21 cellular contexts compared by ENCODE assay signal in genomic region chr6:34130870-34131269, GRCh38. TPM values are rescaled to one million over a fixed set of nuclear protein-coding genes. Genes with fewer than 3 reads are reported as not detected.
DNase-seq lines count a peak whose midpoint lies in the region; ATAC-seq and TF ChIP-seq lines count a peak whose summit lies in the region.
"Had no signal": no experiment of that assay in that cellular context is flagged by ENCODE, and none has a peak within 500 bp of the region (broad histone marks: within the 10 kb centered on the region; RNA-seq: fewer than 3 reads in every experiment).

No MANE protein-coding gene starts in this region.

- in situ Hi-C loops in GM23248 (cut with MboI) = no loop called here

- no peak overlapping the region for H3K27ac Mint-ChIP-seq in activated CD4-positive, alpha-beta T cell treated with anti-CD3 and anti-CD28 coated beads, Interleukin-2, amount 10 ng/mL, durations not matched to agents 24 days and 14 days
- H3K27ac Mint-ChIP-seq in activated CD8-positive, alpha-beta T cell treated with anti-CD3 and anti-CD28 coated beads, Interleukin-2, amount 10 ng/mL, durations not matched to agents 7 days and 5 days = no peak overlapping the region
- H3K27ac Mint-ChIP-seq: CD8-positive, alpha-beta T cell had no signal

- peaks cover 16% of the 10 kb centered on the region for H3K27me3 ChIP-seq in GM23248 (replicated peaks; ENCODE audit: insufficient read depth)
- no peaks in the 10 kb centered on the region for H3K27me3 ChIP-seq in WERI-Rb-1 (ENCODE audit: insufficient read depth, low read depth, severe bottlenecking)
- no peaks in the 10 kb centered on the region for H3K27me3 ChIP-seq in iPS-18a (ENCODE audit: control insufficient read depth, insufficient read depth, low read length)
- peaks cover 2% of the 10 kb centered on the region for H3K27me3 ChIP-seq in effector memory CD4-positive, alpha-beta T cell (replicated peaks; ENCODE audit: control insufficient read depth, insufficient read depth, low read length, poor library complexity, severe bottlenecking)
- H3K27me3 ChIP-seq: BE2C had no signal

- intact Hi-C loops in activated CD4-positive, alpha-beta T cell treated with anti-CD3 and anti-CD28 coated beads, Interleukin-2, amount 10 ng/mL, durations not matched to agents 24 days and 14 days (cut with micrococcal nuclease) = no loop called here

- no peaks in the 10 kb centered on the region for H3K4me1 Mint-ChIP-seq in activated CD4-positive, alpha-beta T cell treated with anti-CD3 and anti-CD28 coated beads, Interleukin-2, amount 10 ng/mL, durations not matched to agents 24 days and 14 days
- no peaks in the 10 kb centered on the region for H3K4me1 Mint-ChIP-seq in activated CD8-positive, alpha-beta T cell treated with anti-CD3 and anti-CD28 coated beads, Interleukin-2, amount 10 ng/mL, durations not matched to agents 7 days and 5 days (ENCODE audit: low read depth)

- H3K4me3 Mint-ChIP-seq in activated CD4-positive, alpha-beta T cell treated with anti-CD3 and anti-CD28 coated beads, Interleukin-2, amount 10 ng/mL, durations not matched to agents 24 days and 14 days = no peak overlapping the region
- no peak overlapping the region for H3K4me3 Mint-ChIP-seq in activated CD8-positive, alpha-beta T cell treated with anti-CD3 and anti-CD28 coated beads, Interleukin-2, amount 10 ng/mL, durations not matched to agents 7 days and 5 days
- H3K4me3 Mint-ChIP-seq: CD8-positive, alpha-beta T cell had no signal

- no peaks in the 10 kb centered on the region for H3K9me2 ChIP-seq in GM23248 (ENCODE audit: insufficient read depth)

- H4K20me1 ChIP-seq in GM23248 (ENCODE audit: insufficient read depth) = no peaks in the 10 kb centered on the region

- no peaks in the 10 kb centered on the region for H3K79me2 ChIP-seq in GM23248 (ENCODE audit: insufficient read depth)

- H3F3A ChIP-seq in GM23248 (ENCODE audit: insufficient read depth) = no peaks in the 10 kb centered on the region

- no peak for TF ChIP-seq CTCF in WERI-Rb-1 (IDR thresholded peaks at IDR 0.05; ENCODE audit: low read depth, low read length)

- no peak overlapping the region for H3K4me3 ChIP-seq in GM23248
- H3K4me3 ChIP-seq in WERI-Rb-1 (ENCODE audit: low read depth, low read length) = no peak overlapping the region
- no peak overlapping the region for H3K4me3 ChIP-seq in iPS-18a (ENCODE audit: low read length)
- H3K4me3 ChIP-seq in effector memory CD4-positive, alpha-beta T cell (ENCODE audit: insufficient read depth, low read depth, low read length, poor library complexity, severe bottlenecking) = no peak overlapping the region

- H3K4me2 ChIP-seq in GM23248 (ENCODE audit: unreplicated experiment) = no peak overlapping the region

- WGBS in GM23248 (ENCODE audit: low coverage in 1 of 2, low lambda C conversion rate in 2 of 2, missing lambda C conversion rate in 2 of 2), 2 experiments = 28% methylated on average over 5 of the region's 5 CpGs

- H3K27ac ChIP-seq in GM23248 (no peak overlapping the region), WERI-Rb-1 (peak overlapping the region; percentile 94; the same call in 1 of the 2 replicates), iPS-18a (ENCODE audit: low read length) (no peak overlapping the region)
- H3K27ac ChIP-seq in effector memory CD4-positive, alpha-beta T cell (ENCODE audit: insufficient read depth, low read length, poor library complexity, severe bottlenecking) = no peak overlapping the region
- H3K27ac ChIP-seq: HL-60 had no signal

- POLR2A ChIA-PET in activated CD8-positive, alpha-beta T cell treated with anti-CD3 and anti-CD28 coated beads, Interleukin-2, amount 10 ng/mL, durations not matched to agents 7 days and 5 days (lab: Charles Lee) = no interaction called here

- DNase-seq in AG08395 (ENCODE audit: low spot score) (peak; percentile 27), GM23248 (peak; percentile 30), WERI-Rb-1 (no peak)
- DNase-seq in effector memory CD4-positive, alpha-beta T cell = no peak
- no peak for DNase-seq in activated CD4-positive, alpha-beta T cell treated with anti-CD3 and anti-CD28 coated beads, Interleukin-2, amount 10 ng/mL, durations not matched to agents 24 days and 14 days
- no peak for DNase-seq in activated CD8-positive, alpha-beta T cell treated with anti-CD3 and anti-CD28 coated beads, Interleukin-2, amount 10 ng/mL, durations not matched to agents 7 days and 5 days
- no peak for DNase-seq in activated CD8-positive, alpha-beta memory T cell treated with anti-CD3 and anti-CD28 coated beads for 24 hours
- DNase-seq: ACHN; BE2C; CD8-positive, alpha-beta T cell; MM.1S; NCI-H1105; NCI-H187; NCI-H2171; NCI-H446 treated with DMSO at 0.1 percent for 48 hours; NCI-H774; SHP77 treated with DMSO at 0.1 percent for 48 hours had no signal

- no peaks in the 10 kb centered on the region for H3K36me3 Mint-ChIP-seq in activated CD4-positive, alpha-beta T cell treated with anti-CD3 and anti-CD28 coated beads, Interleukin-2, amount 10 ng/mL, durations not matched to agents 24 days and 14 days (ENCODE audit: low read depth)
- H3K36me3 Mint-ChIP-seq in activated CD8-positive, alpha-beta T cell treated with anti-CD3 and anti-CD28 coated beads, Interleukin-2, amount 10 ng/mL, durations not matched to agents 7 days and 5 days (ENCODE audit: low read depth) = no peaks in the 10 kb centered on the region
- H3K36me3 Mint-ChIP-seq: CD8-positive, alpha-beta T cell had no signal

- peaks cover 7% of the 10 kb centered on the region for H3K27me3 Mint-ChIP-seq in activated CD4-positive, alpha-beta T cell treated with anti-CD3 and anti-CD28 coated beads, Interleukin-2, amount 10 ng/mL, durations not matched to agents 24 days and 14 days
- H3K27me3 Mint-ChIP-seq in activated CD8-positive, alpha-beta T cell treated with anti-CD3 and anti-CD28 coated beads, Interleukin-2, amount 10 ng/mL, durations not matched to agents 7 days and 5 days (ENCODE audit: low read depth) = peaks cover 16% of the 10 kb centered on the region

- H3K36me3 ChIP-seq in GM23248 (ENCODE audit: low read depth) = no peaks in the 10 kb centered on the region
- H3K36me3 ChIP-seq in WERI-Rb-1 = peaks cover 38% of the 10 kb centered on the region
- H3K36me3 ChIP-seq in iPS-18a (ENCODE audit: control insufficient read depth, low read depth, low read length) = no peaks in the 10 kb centered on the region
- H3K36me3 ChIP-seq in effector memory CD4-positive, alpha-beta T cell (ENCODE audit: control insufficient read depth, insufficient read depth, low read length) = no peaks in the 10 kb centered on the region
- H3K36me3 ChIP-seq: BE2C had no signal

- peaks cover 3% of the 10 kb centered on the region for H3K9me3 Mint-ChIP-seq in activated CD4-positive, alpha-beta T cell treated with anti-CD3 and anti-CD28 coated beads, Interleukin-2, amount 10 ng/mL, durations not matched to agents 24 days and 14 days
- H3K9me3 Mint-ChIP-seq in activated CD8-positive, alpha-beta T cell treated with anti-CD3 and anti-CD28 coated beads, Interleukin-2, amount 10 ng/mL, durations not matched to agents 7 days and 5 days (ENCODE audit: insufficient read depth) = no peaks in the 10 kb centered on the region
- H3K9me3 Mint-ChIP-seq: CD8-positive, alpha-beta T cell had no signal

- H2AFZ ChIP-seq in GM23248 = no peak overlapping the region

- H3K9ac ChIP-seq in GM23248 (no peak overlapping the region), iPS-18a (ENCODE audit: low read length) (peak overlapping the region; percentile 11)

- H3K9me3 ChIP-seq in GM23248 (ENCODE audit: low read depth) (no peaks in the 10 kb centered on the region), WERI-Rb-1 (ENCODE audit: severe bottlenecking) (no peaks in the 10 kb centered on the region), iPS-18a (ENCODE audit: control insufficient read depth, low read depth, low read length) (no peaks in the 10 kb centered on the region)
- H3K9me3 ChIP-seq in effector memory CD4-positive, alpha-beta T cell (ENCODE audit: control insufficient read depth, low read length) = no peaks in the 10 kb centered on the region
- H3K9me3 ChIP-seq: BE2C had no signal

- no peaks in the 10 kb centered on the region for H3K4me1 ChIP-seq in GM23248 (ENCODE audit: insufficient read depth)
- H3K4me1 ChIP-seq in iPS-18a (ENCODE audit: control insufficient read depth, low read depth, low read length) = peaks cover 37% of the 10 kb centered on the region
- no peaks in the 10 kb centered on the region for H3K4me1 ChIP-seq in effector memory CD4-positive, alpha-beta T cell (ENCODE audit: control insufficient read depth, insufficient read depth, low read length, poor library complexity, severe bottlenecking)

- CTCF ChIA-PET in activated CD8-positive, alpha-beta T cell treated with anti-CD3 and anti-CD28 coated beads, Interleukin-2, amount 10 ng/mL, durations not matched to agents 7 days and 5 days (lab: Charles Lee) = no interaction called here

- no peak for ATAC-seq in activated CD8-positive, alpha-beta T cell treated with anti-CD3 and anti-CD28 coated beads, Interleukin-2, amount 10 ng/mL, durations not matched to agents 7 days and 5 days
- ATAC-seq: CD8-positive, alpha-beta T cell; HepG2; Panc1 had no signal

RNA-seq across cellular contexts. Expression of gene GRM4, which starts 15.0 kb away (rescaled TPM):
- total RNA-seq in GM23248 (2014; rRNA removed; shearing (Covaris generic)) = 0.22 and 0.38 TPM in 2 replicates
- polyA plus RNA-seq in GM23248 (2016; fragmentation: Nextera tagmentation; extraction: Ambion mirVana) = 0.10 and 0.57 TPM in 2 replicates
- not detected in 2 replicates for total RNA-seq in activated CD4-positive, alpha-beta T cell treated with anti-CD3 and anti-CD28 coated beads, Interleukin-2, amount 10 ng/mL, durations not matched to agents 24 days and 14 days
- total RNA-seq in activated CD8-positive, alpha-beta T cell treated with anti-CD3 and anti-CD28 coated beads, Interleukin-2, amount 10 ng/mL, durations not matched to agents 7 days and 5 days = not detected
- total RNA-seq: HepG2 had no signal
- polyA plus RNA-seq: HepG2 had no signal

Comparison
In these comparisons a context has a peak if more than half of its experiments do, and no peak if none do; other contexts are left out.
1. DNase-seq: peak in AG08395 (single experiment) and GM23248 (single experiment); none in WERI-Rb-1 (single experiment), effector memory CD4-positive, alpha-beta T cell (0 of 3), activated CD4-positive, alpha-beta T cell treated with anti-CD3 and anti-CD28 coated beads, Interleukin-2, amount 10 ng/mL, durations not matched to agents 24 days and 14 days (single experiment), activated CD8-positive, alpha-beta T cell treated with anti-CD3 and anti-CD28 coated beads, Interleukin-2, amount 10 ng/mL, durations not matched to agents 7 days and 5 days (single experiment) and activated CD8-positive, alpha-beta memory T cell treated with anti-CD3 and anti-CD28 coated beads for 24 hours (single experiment).